Comparison of ENCODE assay signal across 8 cellular contexts in genomic region chr14:106605548-106606448, GRCh38.
A peak's percentile ranks its signal among the peaks of the same experiment; 100 is the strongest.
DNase-seq lines count a peak whose midpoint lies in the region; ATAC-seq, FAIRE-seq and TF ChIP-seq lines count a peak whose summit lies in the region.

No MANE protein-coding gene starts in this region.

- intact Hi-C loops in ovary (cut with DNase I): no loop called here

- FAIRE-seq in endometrium (lab: Jason Lieb, UNC): peak; percentile 35

- no peak for TF ChIP-seq POLR2A in ovary (IDR thresholded peaks at IDR 0.05)

- no peak for TF ChIP-seq EP300 in ovary (IDR thresholded peaks at IDR 0.05)

- H3K4me2 ChIP-seq in Loucy (ENCODE audit: low read depth, low read length, poor library complexity, severe bottlenecking): peak overlapping the region; percentile 16

- peak overlapping the region; percentile 44 for H3K9ac ChIP-seq in Loucy (ENCODE audit: low read depth, low read length, poor library complexity, severe bottlenecking)

- no peaks in the 10 kb centered on the region for H3K9me2 ChIP-seq in Loucy (replicated peaks; ENCODE audit: low read depth, low read length)

- 0 out of 2 replicates have a peak overlapping the region, but pooled peaks have one; percentile 45 for H2AFZ ChIP-seq in Loucy (ENCODE audit: low read length)

- H3F3A ChIP-seq in Loucy (ENCODE audit: low read depth): no peaks in the 10 kb centered on the region

- H3K36me3 ChIP-seq in Loucy (ENCODE audit: insufficient read depth, low read length): no peaks in the 10 kb centered on the region
- H3K36me3 ChIP-seq in ovary: no peaks in the 10 kb centered on the region

- no peak overlapping the region for H3K27ac ChIP-seq in ovary

- TF ChIP-seq CTCF in Loucy (conservative IDR thresholded peaks at IDR 0.05; ENCODE audit: low read length): peak; percentile 79
- TF ChIP-seq CTCF in ovary (IDR thresholded peaks at IDR 0.05): no peak

- H3K9me3 ChIP-seq in Loucy (ENCODE audit: insufficient read depth, low read depth, low read length) (no peaks in the 10 kb centered on the region), ovary (no peaks in the 10 kb centered on the region)

- H3K27me3 ChIP-seq in Loucy (ENCODE audit: insufficient read depth, low read length, poor library complexity, severe bottlenecking) (no peaks in the 10 kb centered on the region), ovary (no peaks in the 10 kb centered on the region)

- no peaks in the 10 kb centered on the region for H3K79me2 ChIP-seq in Loucy (ENCODE audit: insufficient read depth, low read length)

- H3K4me1 ChIP-seq in Loucy (ENCODE audit: insufficient read depth, low read length, poor library complexity, severe bottlenecking): peaks cover 23% of the 10 kb centered on the region
- no peaks in the 10 kb centered on the region for H3K4me1 ChIP-seq in ovary (ENCODE audit: insufficient read depth)

- DNase-seq in activated CD4-positive, CD25-positive, alpha-beta regulatory T cell treated with anti-CD3 and anti-CD28 coated beads, Interleukin-2, amount 50 U/mL, for 16 hours (ENCODE audit: low read depth, low spot score): peak; percentile 50
- DNase-seq in stimulated activated CD8-positive, alpha-beta memory T cell treated with anti-CD3 and anti-CD28 coated beads, Interleukin-4, amount 100 ng/mL, for 48 hours: peak; percentile 92
- no peak for DNase-seq in ovary
- DNase-seq in iPS-NIHi7 (ENCODE audit: extremely low spot score): no peak

- ATAC-seq in GM18511 (IDR thresholded peaks at IDR 0.05; ENCODE audit: unreplicated experiment): peak; percentile 62
- no peak for ATAC-seq in HG03196 (IDR thresholded peaks at IDR 0.05; ENCODE audit: unreplicated experiment)

- H4K20me1 ChIP-seq in Loucy (ENCODE audit: insufficient read depth, low read length, poor library complexity, severe bottlenecking): no peaks in the 10 kb centered on the region

- 55 to 66% (median 63%) methylated on average over 27 of the region's 27 CpGs for WGBS in ovary, 3 donors

- H3K4me3 ChIP-seq in Loucy (ENCODE audit: low read length, poor library complexity, severe bottlenecking) (peak overlapping the region; percentile 9), ovary (no peak overlapping the region)

Comparison
In these comparisons a context has a peak if more than half of its experiments do, and no peak if none do; other contexts are left out.
1. DNase-seq: peak in activated CD4-positive, CD25-positive, alpha-beta regulatory T cell treated with anti-CD3 and anti-CD28 coated beads, Interleukin-2, amount 50 U/mL, for 16 hours (single experiment) and stimulated activated CD8-positive, alpha-beta memory T cell treated with anti-CD3 and anti-CD28 coated beads, Interleukin-4, amount 100 ng/mL, for 48 hours (single experiment); none in ovary (0 of 5) and iPS-NIHi7 (single experiment).